16 cellular contexts compared by ENCODE assay signal in the genomic region with DNA sequence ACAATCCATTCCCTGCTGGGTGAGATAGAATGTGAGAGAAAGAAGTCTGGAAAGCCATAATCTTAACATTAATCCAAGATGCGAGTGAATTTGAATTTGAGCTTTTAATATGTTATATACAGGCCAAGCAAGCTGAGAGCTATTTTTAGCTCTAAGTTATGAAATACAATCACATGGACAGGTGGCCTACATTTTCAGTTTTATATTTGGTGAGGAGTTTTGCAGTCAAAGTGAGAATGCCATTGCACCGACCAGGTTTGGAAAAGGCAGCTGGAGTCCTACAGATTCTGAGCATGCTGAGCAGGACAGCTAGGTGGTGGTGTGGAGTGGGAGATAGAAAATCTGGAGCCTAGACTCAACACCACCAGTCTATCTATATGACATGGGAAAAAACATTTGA. TPM values are rescaled to one million over a fixed set of nuclear protein-coding genes. Genes with fewer than 3 reads are reported as not detected.
A peak's percentile ranks its signal among the peaks of the same experiment; 100 is the strongest.
DNase-seq lines count a peak whose midpoint lies in the region; ATAC-seq and TF ChIP-seq lines count a peak whose summit lies in the region.
"Had no signal": no experiment of that assay in that cellular context is flagged by ENCODE, and none has a peak within 500 bp of the region (broad histone marks: within the 10 kb centered on the region; RNA-seq: fewer than 3 reads in every experiment).

No MANE protein-coding gene starts in this region.

- ATAC-seq in GM21360 (IDR thresholded peaks at IDR 0.05; ENCODE audit: unreplicated experiment) (peak; percentile 57), HG03103 (IDR thresholded peaks at IDR 0.05; ENCODE audit: low read depth, unreplicated experiment) (peak; percentile 44), HG02763 (IDR thresholded peaks at IDR 0.05; ENCODE audit: unreplicated experiment) (no peak)
- no peak for ATAC-seq in effector memory CD8-positive, alpha-beta T cell (replicated peaks)
- no peak for ATAC-seq in activated T-cell treated with anti-CD3 and anti-CD28 coated beads, Interleukin-2, amount 50 U/mL, for 4 hours

- no peak overlapping the region for H3K4me3 ChIP-seq in GM12865 (ENCODE audit: low read depth, low read length)
- H3K4me3 ChIP-seq: breast epithelium, right atrium auricular region, stomach had no signal

- DNase-seq in GM12865 (ENCODE audit: low read depth) (peak; percentile 18), NCI-H2227 (lab: John Stamatoyannopoulos, UW; ENCODE audit: unreplicated experiment) (no peak)
- no peak for DNase-seq in effector memory CD8-positive, alpha-beta T cell
- DNase-seq in stimulated activated CD4-positive, alpha-beta T cell treated with anti-CD3 and anti-CD28 coated beads, Interleukin-2, amount 100 ng/mL, for 24 hours: no peak
- DNase-seq in activated T-cell treated with anti-CD3 and anti-CD28 coated beads, Interleukin-2, amount 50 U/mL, for 4 hours: no peak
- DNase-seq: DMS 273 treated with DMSO at 0.1 percent for 48 hours, naive B cell, NCI-H1417, stomach had no signal

- TF ChIP-seq CTCF in GM12865 (IDR thresholded peaks at IDR 0.05; ENCODE audit: insufficient read depth, low read depth, low read length, missing control alignments): no peak

- no peaks in the 10 kb centered on the region for H3K36me3 Mint-ChIP-seq in effector memory CD8-positive, alpha-beta T cell (ENCODE audit: insufficient read depth)
- H3K36me3 Mint-ChIP-seq in activated T-cell treated with anti-CD3 and anti-CD28 coated beads, Interleukin-2, amount 50 U/mL, for 4 hours (ENCODE audit: insufficient read depth): no peaks in the 10 kb centered on the region
- H3K36me3 Mint-ChIP-seq: naive B cell had no signal

- no peaks in the 10 kb centered on the region for H3K9me3 Mint-ChIP-seq in effector memory CD8-positive, alpha-beta T cell
- H3K9me3 Mint-ChIP-seq in activated T-cell treated with anti-CD3 and anti-CD28 coated beads, Interleukin-2, amount 50 U/mL, for 4 hours: no peaks in the 10 kb centered on the region
- H3K9me3 Mint-ChIP-seq: naive B cell had no signal

- H3K4me3 Mint-ChIP-seq in effector memory CD8-positive, alpha-beta T cell: no peak overlapping the region
- no peak overlapping the region for H3K4me3 Mint-ChIP-seq in activated T-cell treated with anti-CD3 and anti-CD28 coated beads, Interleukin-2, amount 50 U/mL, for 4 hours
- H3K4me3 Mint-ChIP-seq: naive B cell had no signal

- peaks cover 21 to 32% of the 10 kb centered on the region in 2 donors for H3K4me1 Mint-ChIP-seq in effector memory CD8-positive, alpha-beta T cell (ENCODE audit: low read depth in 2 of 2)
- H3K4me1 Mint-ChIP-seq in activated T-cell treated with anti-CD3 and anti-CD28 coated beads, Interleukin-2, amount 50 U/mL, for 4 hours (ENCODE audit: low read depth): peaks cover 24% of the 10 kb centered on the region
- H3K4me1 Mint-ChIP-seq: naive B cell had no signal

- H3K27me3 Mint-ChIP-seq in effector memory CD8-positive, alpha-beta T cell: no peaks in the 10 kb centered on the region
- no peaks in the 10 kb centered on the region for H3K27me3 Mint-ChIP-seq in activated T-cell treated with anti-CD3 and anti-CD28 coated beads, Interleukin-2, amount 50 U/mL, for 4 hours (ENCODE audit: low read depth)
- H3K27me3 Mint-ChIP-seq: naive B cell had no signal

- peak overlapping the region; percentile 89 to 91 for H3K27ac Mint-ChIP-seq in effector memory CD8-positive, alpha-beta T cell

RNA-seq across cellular contexts. Expression of a gene that starts 12.0 kb away (rescaled TPM):
- total RNA-seq in activated T-cell treated with anti-CD3 and anti-CD28 coated beads, Interleukin-2, amount 50 U/mL, for 4 hours: not detected
- total RNA-seq: breast epithelium, kidney epithelial cell, right atrium auricular region, stomach had no signal

RNA-seq across cellular contexts. Expression of a gene that starts 53.9 kb away (rescaled TPM):
- total RNA-seq in activated T-cell treated with anti-CD3 and anti-CD28 coated beads, Interleukin-2, amount 50 U/mL, for 4 hours: not detected
- total RNA-seq: activated CD8-positive, alpha-beta memory T cell treated with anti-CD3 and anti-CD28 coated beads for 36 hours; breast epithelium; kidney epithelial cell; right atrium auricular region had no signal

Comparison
In these comparisons a context has a peak if more than half of its experiments do, and no peak if none do; other contexts are left out.
1. ATAC-seq: peak in GM21360 (single experiment) and HG03103 (single experiment); none in effector memory CD8-positive, alpha-beta T cell (single experiment), HG02763 (single experiment) and activated T-cell treated with anti-CD3 and anti-CD28 coated beads, Interleukin-2, amount 50 U/mL, for 4 hours (0 of 2).